In the genomic region with DNA sequence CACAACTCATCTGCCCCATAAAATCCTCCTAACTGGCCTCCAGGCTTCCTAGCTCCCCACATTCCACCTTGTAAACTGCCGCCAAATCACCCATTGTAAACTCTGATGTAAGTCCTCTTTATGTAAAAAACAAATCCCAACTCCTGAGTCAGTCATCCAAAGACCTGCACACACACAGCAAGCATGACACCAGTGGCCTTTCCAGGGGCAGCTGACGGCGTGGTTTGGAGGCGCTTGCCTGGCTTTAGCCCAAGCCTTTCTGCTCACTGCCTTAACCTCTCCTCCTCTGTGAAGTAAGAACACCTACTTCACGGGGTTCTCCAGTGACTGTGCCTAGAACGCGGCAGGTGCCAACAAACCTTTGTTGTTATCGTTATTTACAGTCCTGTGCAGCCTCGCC, we compare ENCODE assay signal across 1 cellular context.
TF ChIP-seq lines count a peak whose summit lies in the region.

No MANE protein-coding gene starts in this region.

TF ChIP-seq in IMR-90, 13 proteins besides CTCF, POLR2A, EP300 and RAD21:
- TF ChIP-seq FOS (IDR thresholded peaks at IDR 0.05; ENCODE audit: low read depth, low read length) (no peak), MAZ (IDR thresholded peaks at IDR 0.05; ENCODE audit: borderline replicate concordance, low read depth, low read length) (no peak), SMC3 (IDR thresholded peaks at IDR 0.05; ENCODE audit: low read depth, low read length) (no peak), MXI1 (IDR thresholded peaks at IDR 0.05; ENCODE audit: borderline replicate concordance, low read depth, low read length) (no peak), RFX5 (IDR thresholded peaks at IDR 0.05; ENCODE audit: low read depth, low read length) (no peak), NFE2L2 (IDR thresholded peaks at IDR 0.05; ENCODE audit: low read depth, low read length) (no peak), CEBPB (IDR thresholded peaks at IDR 0.05; ENCODE audit: low read depth, low read length) (no peak), RCOR1 (IDR thresholded peaks at IDR 0.05; ENCODE audit: insufficient replicate concordance, low read length) (no peak), MAFK (IDR thresholded peaks at IDR 0.05; ENCODE audit: low read depth, low read length) (no peak), CHD1 (IDR thresholded peaks at IDR 0.05; ENCODE audit: low read depth, low read length) (no peak), BHLHE40 (IDR thresholded peaks at IDR 0.05; ENCODE audit: low read depth, low read length) (no peak)
- TF ChIP-seq, protein P1, sequence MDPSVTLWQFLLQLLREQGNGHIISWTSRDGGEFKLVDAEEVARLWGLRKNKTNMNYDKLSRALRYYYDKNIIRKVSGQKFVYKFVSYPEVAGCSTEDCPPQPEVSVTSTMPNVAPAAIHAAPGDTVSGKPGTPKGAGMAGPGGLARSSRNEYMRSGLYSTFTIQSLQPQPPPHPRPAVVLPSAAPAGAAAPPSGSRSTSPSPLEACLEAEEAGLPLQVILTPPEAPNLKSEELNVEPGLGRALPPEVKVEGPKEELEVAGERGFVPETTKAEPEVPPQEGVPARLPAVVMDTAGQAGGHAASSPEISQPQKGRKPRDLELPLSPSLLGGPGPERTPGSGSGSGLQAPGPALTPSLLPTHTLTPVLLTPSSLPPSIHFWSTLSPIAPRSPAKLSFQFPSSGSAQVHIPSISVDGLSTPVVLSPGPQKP (IDR thresholded peaks at IDR 0.05; ENCODE audit: borderline replicate concordance, low read depth, low read length), result no peak
- TF ChIP-seq, protein P2, sequence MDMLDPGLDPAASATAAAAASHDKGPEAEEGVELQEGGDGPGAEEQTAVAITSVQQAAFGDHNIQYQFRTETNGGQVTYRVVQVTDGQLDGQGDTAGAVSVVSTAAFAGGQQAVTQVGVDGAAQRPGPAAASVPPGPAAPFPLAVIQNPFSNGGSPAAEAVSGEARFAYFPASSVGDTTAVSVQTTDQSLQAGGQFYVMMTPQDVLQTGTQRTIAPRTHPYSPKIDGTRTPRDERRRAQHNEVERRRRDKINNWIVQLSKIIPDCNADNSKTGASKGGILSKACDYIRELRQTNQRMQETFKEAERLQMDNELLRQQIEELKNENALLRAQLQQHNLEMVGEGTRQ (IDR thresholded peaks at IDR 0.05; ENCODE audit: low read depth, low read length), result no peak
TF ChIP-seq in IMR-90: peak in this region for 0.
